Comparison of ENCODE assay signal across 8 cellular contexts in genomic region chr1:149962039-149962647, GRCh38. TPM values are rescaled to one million over a fixed set of nuclear protein-coding genes. Genes with fewer than 3 reads are reported as not detected.
DNase-seq lines count a peak whose midpoint lies in the region; ATAC-seq and TF ChIP-seq lines count a peak whose summit lies in the region.

No MANE protein-coding gene starts in this region.

- in situ Hi-C loops in mammary epithelial cell (cut with MboI; ENCODE audit: low sequenced_read_pairs in 2 of 2), result loop anchor here (5.0 to 25.0 kb wide), 4 partner anchors 85 to 225 kb away; no protein-coding TSS in a partner anchor

- ATAC-seq in HG02763 (IDR thresholded peaks at IDR 0.05; ENCODE audit: unreplicated experiment), result no peak

- dilution Hi-C loops in mammary epithelial cell (cut with HindIII; ENCODE audit: low sequenced_read_pairs), result loop anchor here (5.0 kb wide), 1 partner anchor 35 kb away; no protein-coding TSS in a partner anchor

- no peaks in the 10 kb centered on the region for H3K79me2 ChIP-seq in mammary epithelial cell (ENCODE audit: insufficient read depth, low read length)

- H3K4me3 ChIP-seq in A673 (ENCODE audit: low read depth, low read length, poor library complexity, severe bottlenecking) (no peak overlapping the region), mammary epithelial cell (replicated peaks in 1 of 3; ENCODE audit: insufficient read depth in 1 of 3, low read depth in 2 of 3, low read length in 3 of 3) (no peak overlapping the region)

- H3K9ac ChIP-seq in mammary epithelial cell (ENCODE audit: insufficient read depth, low read length), result no peak overlapping the region

- WGBS in mammary epithelial cell (ENCODE audit: low coverage, missing lambda C conversion rate), result 32% methylated on average over 3 of the region's 3 CpGs

- H3K36me3 ChIP-seq in A673 (ENCODE audit: insufficient read depth, low read length, poor library complexity, severe bottlenecking) (peaks cover 25% of the 10 kb centered on the region), mammary epithelial cell (ENCODE audit: insufficient read depth, low read length) (peaks cover 28% of the 10 kb centered on the region)

- H3K9me3 ChIP-seq in A673 (ENCODE audit: low read depth, low read length, poor library complexity, severe bottlenecking) (no peaks in the 10 kb centered on the region), mammary epithelial cell (replicated peaks; ENCODE audit: insufficient read depth, low read length) (no peaks in the 10 kb centered on the region)

- POLR2A ChIA-PET in A673 (lab: Charles Lee; ENCODE audit: low non-redundant PET), result no interaction called here

- CTCF ChIA-PET in A673 (lab: Charles Lee) (interaction anchor here (1.4 kb wide), 1 partner anchor 225 kb away, joined by 10 read pairs; no protein-coding TSS in a partner anchor), mammary epithelial cell (lab: Charles Lee; ENCODE audit: low non-redundant PET) (interaction anchor here (0.5 to 1.1 kb wide), 5 partner anchors 25 to 229 kb away, joined by 4 to 11 read pairs (median 4); no protein-coding TSS in a partner anchor)

- intact Hi-C loops in A673 (cut with micrococcal nuclease; ENCODE audit: unreplicated experiment), result loop anchor here (1.0 to 2.0 kb wide), 2 partner anchors 89 to 206 kb away; no protein-coding TSS in a partner anchor
- intact Hi-C loops in mammary epithelial cell (cut with micrococcal nuclease), result loop anchor here (1.0 to 5.0 kb wide), 6 partner anchors 49 to 225 kb away; partner anchors contain the start of genes OTUD7B and VPS45

- H3K27me3 ChIP-seq in A673 (replicated peaks; ENCODE audit: insufficient read depth, low read depth, low read length, poor library complexity) (no peaks in the 10 kb centered on the region), mammary epithelial cell (ENCODE audit: insufficient read depth, low read length) (no peaks in the 10 kb centered on the region)

- H4K20me1 ChIP-seq in mammary epithelial cell (ENCODE audit: insufficient read depth, low read length), result no peaks in the 10 kb centered on the region

- BruUV-seq in A673 (replicated peaks; lab: Mats Ljungman, UMichigan) (no TSS peak), mammary epithelial cell (replicated peaks; lab: Mats Ljungman, UMichigan) (no TSS peak)

- H3K27ac ChIP-seq in A673 (ENCODE audit: low read depth, low read length, poor library complexity, severe bottlenecking) (peak overlapping the region; percentile 40), mammary epithelial cell (ENCODE audit: insufficient read depth, low read depth, low read length) (no peak overlapping the region)

- H3K4me2 ChIP-seq in mammary epithelial cell (ENCODE audit: insufficient read depth, low read depth, low read length), result no peak overlapping the region

- no peak overlapping the region for H2AFZ ChIP-seq in mammary epithelial cell (ENCODE audit: low read depth, low read length)

- TF ChIP-seq CTCF in A673 (conservative IDR thresholded peaks at IDR 0.05; ENCODE audit: low read depth, low read length), result peak; percentile 84
- TF ChIP-seq CTCF in GM12874 (IDR thresholded peaks at IDR 0.05; ENCODE audit: insufficient read depth, low read depth, low read length), result peak; percentile 57
- TF ChIP-seq CTCF in mammary epithelial cell (conservative IDR thresholded peaks at IDR 0.05 in 1 of 2, IDR thresholded peaks at IDR 0.05 in 1 of 2; ENCODE audit: extremely low read depth in 1 of 2, insufficient read depth in 1 of 2, low read depth in 1 of 2, low read length in 2 of 2), result peak; percentile 63 to 72

- no peaks in the 10 kb centered on the region for H3K4me1 ChIP-seq in A673 (ENCODE audit: insufficient read depth, low read length, poor library complexity, severe bottlenecking)
- H3K4me1 ChIP-seq in mammary epithelial cell (ENCODE audit: insufficient read depth, low read length), result no peaks in the 10 kb centered on the region

- DNase-seq in A673 (ENCODE audit: low spot score) (peak; percentile 81), NCI-H1694 (lab: John Stamatoyannopoulos, UW) (peak; percentile 71), T follicular helper cell (ENCODE audit: low read depth) (peak; percentile 19), mammary epithelial cell (peak; percentile 65), islet precursor cell (peak; percentile 76)
- peak; percentile 23 to 40 for DNase-seq in stimulated activated CD4-positive, alpha-beta T cell treated with anti-CD3 and anti-CD28 coated beads, Interleukin-2, amount 100 ng/mL, for 48 hours

RNA-seq across cellular contexts. Expression of gene MTMR11, which starts 25.5 kb away (rescaled TPM):
- total RNA-seq in A673 (2021) (5.6 and 6.5 TPM in 2 replicates), mammary epithelial cell (10 to 100 TPM in 1 of 2 donors, 1 to 10 TPM in 1; 7.3 to 14.4 TPM)
- polyA plus RNA-seq in mammary epithelial cell, result 8.7 TPM
- 15.2 TPM for polyA minus RNA-seq in mammary epithelial cell

RNA-seq across cellular contexts. Expression of gene SF3B4, which starts 34.5 kb away (rescaled TPM):
- total RNA-seq in A673 (2021) (124 and 137 TPM in 2 replicates), mammary epithelial cell (10 to 100 TPM; 14.2 to 68.8 TPM)
- polyA plus RNA-seq in mammary epithelial cell, result 29.5 TPM
- 86.0 TPM for polyA minus RNA-seq in mammary epithelial cell

RNA-seq across cellular contexts. Expression of gene SV2A, which starts 44.5 kb away (rescaled TPM):
- 33.1 and 35.4 TPM in 2 replicates for total RNA-seq in A673 (2021)
- total RNA-seq in mammary epithelial cell, result 1 to 10 TPM; 3.4 to 4.0 TPM
- polyA plus RNA-seq in mammary epithelial cell, result 1.00 TPM
- not detected for polyA minus RNA-seq in mammary epithelial cell

RNA-seq across cellular contexts. Expression of gene OTUD7B, which starts 48.4 kb away (rescaled TPM):
- 19.0 and 20.9 TPM in 2 replicates for total RNA-seq in A673 (2021)
- 10 to 100 TPM; 14.3 to 21.6 TPM for total RNA-seq in mammary epithelial cell
- 5.9 TPM for polyA plus RNA-seq in mammary epithelial cell
- 31.0 TPM for polyA minus RNA-seq in mammary epithelial cell

Comparison
In these comparisons a context has a peak if more than half of its experiments do, and no peak if none do; other contexts are left out.
1. DNase-seq: peak in every context shown above with its lines; median percentile 81 in A673; 76 in islet precursor cell; 71 in NCI-H1694; 65 in mammary epithelial cell; 32 in stimulated activated CD4-positive, alpha-beta T cell treated with anti-CD3 and anti-CD28 coated beads, Interleukin-2, amount 100 ng/mL, for 48 hours; 19 in T follicular helper cell.